Comparison of ENCODE assay signal across 8 cellular contexts in the genomic region with DNA sequence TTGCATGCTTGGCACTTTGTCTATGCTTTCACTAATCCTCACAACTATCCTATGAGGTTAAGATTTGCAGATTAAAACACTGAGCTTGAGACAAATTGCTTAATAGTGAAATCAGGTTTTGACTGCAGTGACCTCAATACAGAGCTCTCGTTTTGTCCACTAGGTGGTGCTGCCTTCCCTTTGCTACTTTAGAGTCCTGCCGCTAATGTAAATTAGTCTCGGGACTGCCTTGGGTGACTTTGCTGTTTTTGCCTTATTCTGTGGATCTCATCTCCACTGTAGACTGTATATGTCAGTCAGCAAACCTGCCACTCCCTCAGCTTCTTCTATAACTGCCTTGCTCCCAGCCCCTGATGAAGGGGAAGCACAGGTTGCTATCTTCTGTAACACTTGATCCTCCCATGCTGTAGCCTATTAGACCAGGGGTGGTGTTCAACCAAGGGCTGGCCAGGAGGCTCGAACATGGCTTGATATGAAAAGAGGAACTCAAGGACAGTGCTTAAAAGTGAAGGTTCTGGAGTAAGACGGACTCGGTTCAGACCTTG. TPM values are rescaled to one million over a fixed set of nuclear protein-coding genes. Genes with fewer than 3 reads are reported as not detected.
DNase-seq lines count a peak whose midpoint lies in the region; ATAC-seq lines count a peak whose summit lies in the region.

No MANE protein-coding gene starts in this region.

- H3K27me3 Mint-ChIP-seq in activated naive CD4-positive, alpha-beta T cell treated with anti-CD3 and anti-CD28 coated beads for 36 hours (ENCODE audit: low read depth), result peaks cover 15% of the 10 kb centered on the region

- H3K4me1 Mint-ChIP-seq in activated naive CD4-positive, alpha-beta T cell treated with anti-CD3 and anti-CD28 coated beads for 36 hours (ENCODE audit: low read depth), result no peaks in the 10 kb centered on the region

- intact Hi-C loops in activated naive CD4-positive, alpha-beta T cell treated with anti-CD3 and anti-CD28 coated beads for 36 hours (cut with micrococcal nuclease), result loop anchor here (1.0 kb wide), 3 partner anchors 175 to 360 kb away; no protein-coding TSS in a partner anchor
- intact Hi-C loops in head of caudate nucleus (cut with DNase I), result loop anchor here (5.0 kb wide), 1 partner anchor 176 kb away; no protein-coding TSS in a partner anchor
- intact Hi-C loops in posterior vena cava (cut with DNase I), result loop anchor here (5.0 kb wide), 1 partner anchor 181 kb away; no protein-coding TSS in a partner anchor

- DNase-seq in G401 (ENCODE audit: low spot score), result peak; percentile 71
- DNase-seq in HuH-7.5 (ENCODE audit: low spot score), result peak; percentile 13
- peak; percentile 76 for DNase-seq in RKO (ENCODE audit: low spot score)
- peak; percentile 76 for DNase-seq in activated naive CD4-positive, alpha-beta T cell treated with anti-CD3 and anti-CD28 coated beads for 36 hours
- peak; percentile 14 to 95 (median 82) for DNase-seq in head of caudate nucleus
- peak; percentile 83 for DNase-seq in posterior vena cava (ENCODE audit: low spot score)
- no peak for DNase-seq in cerebellar nuclear complex (lab: John Stamatoyannopoulos, UW)

- peak; percentile 95 for ATAC-seq in GM21717 (IDR thresholded peaks at IDR 0.05; ENCODE audit: unreplicated experiment)

- no peak overlapping the region for H3K27ac Mint-ChIP-seq in activated naive CD4-positive, alpha-beta T cell treated with anti-CD3 and anti-CD28 coated beads for 36 hours

- no peaks in the 10 kb centered on the region for H3K36me3 Mint-ChIP-seq in activated naive CD4-positive, alpha-beta T cell treated with anti-CD3 and anti-CD28 coated beads for 36 hours (ENCODE audit: low read depth)

- no peaks in the 10 kb centered on the region for H3K9me3 Mint-ChIP-seq in activated naive CD4-positive, alpha-beta T cell treated with anti-CD3 and anti-CD28 coated beads for 36 hours

- in situ Hi-C loops in G401 (cut with HindIII; ENCODE audit: low sequenced_read_pairs), result loop anchor here (25.0 kb wide), 1 partner anchor 176 kb away; no protein-coding TSS in a partner anchor

- H3K4me3 Mint-ChIP-seq in activated naive CD4-positive, alpha-beta T cell treated with anti-CD3 and anti-CD28 coated beads for 36 hours, result no peak overlapping the region

- CTCF ChIA-PET in activated naive CD4-positive, alpha-beta T cell treated with anti-CD3 and anti-CD28 coated beads for 36 hours (lab: Charles Lee), result interaction anchor here (0.7 to 3.8 kb wide), 23 partner anchors 9 to 1143 kb away, joined by 3 to 55 read pairs (median 4); no protein-coding TSS in a partner anchor

RNA-seq across cellular contexts. Expression of a gene that starts 26.0 kb away (rescaled TPM):
- not detected in 2 replicates for total RNA-seq in G401 (2014; rRNA removed; shearing (Covaris generic))
- not detected for total RNA-seq in activated naive CD4-positive, alpha-beta T cell treated with anti-CD3 and anti-CD28 coated beads for 36 hours
- total RNA-seq in posterior vena cava, result under 1 TPM in 1 of 2 donors, not detected in 1; 0.24 TPM

Comparison
In these comparisons a context has a peak if more than half of its experiments do, and no peak if none do; other contexts are left out.
1. DNase-seq: peak in G401 (single experiment), HuH-7.5 (single experiment), RKO (single experiment), activated naive CD4-positive, alpha-beta T cell treated with anti-CD3 and anti-CD28 coated beads for 36 hours (single experiment), head of caudate nucleus (42 of 42) and posterior vena cava (single experiment); none in cerebellar nuclear complex (0 of 2).